In genomic region chr10:63268798-63269503, GRCh38 we compare ENCODE assay signal across 1 cellular context.
TF ChIP-seq lines count a peak whose summit lies in the region.

No MANE protein-coding gene starts in this region.

TF ChIP-seq in HepG2, 621 proteins besides CTCF, POLR2A, EP300 and RAD21 (continued from another document and continues in another):
- no peak for TF ChIP-seq MAF1 (CRISPR knock-in tag; IDR thresholded peaks at IDR 0.05; ENCODE audit: borderline replicate concordance)
- no peak for TF ChIP-seq CC2D1A (CRISPR knock-in tag; IDR thresholded peaks at IDR 0.05)
- no peak for TF ChIP-seq PREB (CRISPR knock-in tag; IDR thresholded peaks at IDR 0.05)
- no peak for TF ChIP-seq KAT2B (IDR thresholded peaks at IDR 0.05; ENCODE audit: borderline replicate concordance, low read depth, low read length)
- no peak for TF ChIP-seq ZNF496 (CRISPR knock-in tag; IDR thresholded peaks at IDR 0.05; ENCODE audit: insufficient replicate concordance)
- TF ChIP-seq ADNP (CRISPR knock-in tag; IDR thresholded peaks at IDR 0.05) = no peak
- TF ChIP-seq GPBP1L1 (CRISPR knock-in tag; IDR thresholded peaks at IDR 0.05) = no peak
- TF ChIP-seq KDM3A (CRISPR knock-in tag; IDR thresholded peaks at IDR 0.05; ENCODE audit: low read depth) = no peak
- no peak for TF ChIP-seq KDM1A (CRISPR knock-in tag; IDR thresholded peaks at IDR 0.05)
- TF ChIP-seq BATF2 (CRISPR knock-in tag; IDR thresholded peaks at IDR 0.05) = no peak
- TF ChIP-seq SIX1 (CRISPR knock-in tag; IDR thresholded peaks at IDR 0.05; ENCODE audit: borderline replicate concordance) = peak; percentile 61; the same call in 1 of the 2 replicates
- TF ChIP-seq ZNF792 (CRISPR knock-in tag; IDR thresholded peaks at IDR 0.05) = peak; percentile 48; the same call in 1 of the 2 replicates
- 0 out of 2 replicates have a peak, but pooled peaks have one; percentile 22 for TF ChIP-seq ZNF580 (CRISPR knock-in tag; IDR thresholded peaks at IDR 0.05; ENCODE audit: borderline replicate concordance, low read depth)
- peak; percentile 84 for TF ChIP-seq AFF4 (CRISPR knock-in tag; IDR thresholded peaks at IDR 0.05)
- no peak for TF ChIP-seq ZBED4 (CRISPR knock-in tag; IDR thresholded peaks at IDR 0.05; ENCODE audit: borderline replicate concordance)
- TF ChIP-seq ATF7-NPFF (CRISPR knock-in tag; IDR thresholded peaks at IDR 0.05; ENCODE audit: low read depth) = no peak
- TF ChIP-seq ZNF576 (CRISPR knock-in tag; IDR thresholded peaks at IDR 0.05) = no peak
- no peak for TF ChIP-seq KLF13 (CRISPR knock-in tag; IDR thresholded peaks at IDR 0.05)
- TF ChIP-seq ZNF883 (CRISPR knock-in tag; IDR thresholded peaks at IDR 0.05; ENCODE audit: not compliant biosample characterization) = no peak
- no peak for TF ChIP-seq CBFB (CRISPR knock-in tag; IDR thresholded peaks at IDR 0.05)
- TF ChIP-seq ATF4 (CRISPR knock-in tag; IDR thresholded peaks at IDR 0.05) = peak in 1 of 2 experiments; percentile 48; a peak in 1 of 4 replicates
- no peak for TF ChIP-seq JDP2 (CRISPR knock-in tag; IDR thresholded peaks at IDR 0.05; ENCODE audit: borderline replicate concordance)
- TF ChIP-seq ZNF569 (CRISPR knock-in tag; IDR thresholded peaks at IDR 0.05; ENCODE audit: borderline replicate concordance) = no peak
- no peak for TF ChIP-seq ZBTB26 (CRISPR knock-in tag; IDR thresholded peaks at IDR 0.05; ENCODE audit: borderline replicate concordance)
- TF ChIP-seq SMAD9 (CRISPR knock-in tag; IDR thresholded peaks at IDR 0.05) = no peak
- TF ChIP-seq ZEB1 (IDR thresholded peaks at IDR 0.05; ENCODE audit: insufficient replicate concordance, low read depth) = no peak
- TF ChIP-seq ZNF44 (CRISPR knock-in tag; IDR thresholded peaks at IDR 0.05) = no peak
- peak; percentile 76; the same call in 1 of the 2 replicates for TF ChIP-seq SPEN (CRISPR knock-in tag; IDR thresholded peaks at IDR 0.05; ENCODE audit: low read depth)
- peak; percentile 93 for TF ChIP-seq TBX2 (CRISPR knock-in tag; IDR thresholded peaks at IDR 0.05; ENCODE audit: borderline replicate concordance)
- peak; percentile 80; the same call in 1 of the 2 replicates for TF ChIP-seq TFAP4 (IDR thresholded peaks at IDR 0.05; ENCODE audit: borderline replicate concordance, low read depth)
- TF ChIP-seq NPAS2 (CRISPR knock-in tag; IDR thresholded peaks at IDR 0.05; ENCODE audit: borderline replicate concordance) = no peak
- TF ChIP-seq EHMT2 (IDR thresholded peaks at IDR 0.05; ENCODE audit: borderline replicate concordance, low read depth, low read length) = no peak
- TF ChIP-seq GATAD1 (CRISPR knock-in tag; IDR thresholded peaks at IDR 0.05) = peak; percentile 14; the same call in 1 of the 2 replicates
- TF ChIP-seq ZNF281 (CRISPR knock-in tag; IDR thresholded peaks at IDR 0.05; ENCODE audit: borderline replicate concordance) = 0 out of 2 replicates have a peak, but pooled peaks have one; percentile 32
- TF ChIP-seq NFRKB (IDR thresholded peaks at IDR 0.05) = no peak
- TF ChIP-seq THAP7 (CRISPR knock-in tag; IDR thresholded peaks at IDR 0.05) = 0 out of 2 replicates have a peak, but pooled peaks have one; percentile 45
- peak; percentile 47; the same call in 1 of the 2 replicates for TF ChIP-seq MYC (CRISPR knock-in tag; IDR thresholded peaks at IDR 0.05; ENCODE audit: borderline replicate concordance)
- TF ChIP-seq TEAD2 (CRISPR knock-in tag; IDR thresholded peaks at IDR 0.05) = no peak
- no peak for TF ChIP-seq ZNF260 (CRISPR knock-in tag; IDR thresholded peaks at IDR 0.05; ENCODE audit: borderline replicate concordance, low read depth)
- no peak for TF ChIP-seq ZNF589 (CRISPR knock-in tag; conservative IDR thresholded peaks at IDR 0.05)
- no peak for TF ChIP-seq ZNF572 (CRISPR knock-in tag; IDR thresholded peaks at IDR 0.05)
- peak; percentile 68; the same call in 1 of the 2 replicates for TF ChIP-seq BCL6 (CRISPR knock-in tag; IDR thresholded peaks at IDR 0.05)
- peak in 1 of 2 experiments; percentile 79; a peak in 1 of 4 replicates for TF ChIP-seq KLF16 (CRISPR knock-in tag; IDR thresholded peaks at IDR 0.05)
